In genomic region chr2:217394510-217395351, GRCh38 we compare ENCODE assay signal across 25 cellular contexts.
DNase-seq lines count a peak whose midpoint lies in the region; ATAC-seq, FAIRE-seq and TF ChIP-seq lines count a peak whose summit lies in the region.
"Had no signal": no experiment of that assay in that cellular context is flagged by ENCODE, and none has a peak within 500 bp of the region (broad histone marks: within the 10 kb centered on the region; RNA-seq: fewer than 3 reads in every experiment).

No MANE protein-coding gene starts in this region.

- H3K4me2 ChIP-seq in PC-3 (ENCODE audit: low read length) (no peak overlapping the region), SK-N-SH (no peak overlapping the region)
- H3K4me2 ChIP-seq: neural progenitor cell had no signal

- FAIRE-seq in pancreas (lab: Jason Lieb, UNC), result no peak
- FAIRE-seq: GM19239 had no signal

- TF ChIP-seq RAD21 in SK-N-SH (IDR thresholded peaks at IDR 0.05; ENCODE audit: low read length), result no peak

- no peak overlapping the region for H3K4me3 ChIP-seq in AG10803 (ENCODE audit: low read length)
- no peak overlapping the region for H3K4me3 ChIP-seq in PC-3 (ENCODE audit: low read length)
- no peak overlapping the region for H3K4me3 ChIP-seq in SK-N-SH (ENCODE audit: low read depth in 2 of 2, low read length in 1 of 2)
- H3K4me3 ChIP-seq in pancreas, result no peak overlapping the region
- H3K4me3 ChIP-seq: cardiac muscle cell, HAP-1, neural progenitor cell, SJCRH30, thyroid gland had no signal

- no peak overlapping the region for H2AFZ ChIP-seq in PC-3 (ENCODE audit: low read length)
- no peak overlapping the region for H2AFZ ChIP-seq in SK-N-SH (ENCODE audit: low read depth)
- H2AFZ ChIP-seq: neural progenitor cell had no signal

- H3K9me2 ChIP-seq in PC-3 (replicated peaks; ENCODE audit: low read length) (no peaks in the 10 kb centered on the region), SK-N-SH (no peaks in the 10 kb centered on the region)

- H3K36me3 ChIP-seq in PC-3 (ENCODE audit: low read depth, low read length), result no peaks in the 10 kb centered on the region
- no peaks in the 10 kb centered on the region for H3K36me3 ChIP-seq in SK-N-SH (replicated peaks in 1 of 2; ENCODE audit: control insufficient read depth in 1 of 2, insufficient read depth in 2 of 2, low read length in 1 of 2)
- H3K36me3 ChIP-seq in pancreas, result no peaks in the 10 kb centered on the region
- H3K36me3 ChIP-seq: cardiac muscle cell, HAP-1, neural progenitor cell, SJCRH30, thyroid gland had no signal

- H3K4me1 ChIP-seq in PC-3 (ENCODE audit: insufficient read depth, low read length) (peaks cover 26% of the 10 kb centered on the region), SK-N-SH (ENCODE audit: control insufficient read depth in 1 of 2, insufficient read depth in 2 of 2, low read depth in 1 of 2, low read length in 1 of 2) (no peaks in the 10 kb centered on the region; a peak in 1 of 4 replicates), pancreas (no peaks in the 10 kb centered on the region)
- H3K4me1 ChIP-seq: HAP-1, neural progenitor cell, SJCRH30 had no signal

- intact Hi-C loops in PC-3 (cut with micrococcal nuclease), result no loop called here
- intact Hi-C loops in pancreas (cut with DNase I), result no loop called here

- H4K20me1 ChIP-seq in PC-3 (ENCODE audit: low read length) (no peaks in the 10 kb centered on the region), SK-N-SH (ENCODE audit: insufficient read depth) (no peaks in the 10 kb centered on the region)

- no peak for TF ChIP-seq CTCF in AG10803 (conservative IDR thresholded peaks at IDR 0.05; ENCODE audit: low read length)
- TF ChIP-seq CTCF in PC-3 (conservative IDR thresholded peaks at IDR 0.05; ENCODE audit: low read depth, low read length), result no peak
- TF ChIP-seq CTCF in SK-N-SH (IDR thresholded peaks at IDR 0.05), result no peak
- TF ChIP-seq CTCF in pancreas (IDR thresholded peaks at IDR 0.05), result no peak

- H3K27me3 ChIP-seq in PC-3 (ENCODE audit: low read length) (no peaks in the 10 kb centered on the region), SK-N-SH (ENCODE audit: insufficient read depth) (no peaks in the 10 kb centered on the region), pancreas (no peaks in the 10 kb centered on the region)
- H3K27me3 ChIP-seq: cardiac muscle cell, neural progenitor cell, SJCRH30, thyroid gland had no signal

- POLR2A ChIA-PET in PC-3 (lab: Charles Lee; ENCODE audit: unreplicated experiment) (interaction anchor here (0.7 kb wide), 1 partner anchor 48 kb away, joined by 4 read pairs; no protein-coding TSS in a partner anchor), SK-N-SH (lab: Yijun Ruan, JAX) (no interaction called here)

- H3F3A ChIP-seq in PC-3 (ENCODE audit: low read length, unreplicated experiment), result no peaks in the 10 kb centered on the region
- no peaks in the 10 kb centered on the region for H3F3A ChIP-seq in SK-N-SH (replicated peaks; ENCODE audit: insufficient read depth)

- H3K9ac ChIP-seq in PC-3 (ENCODE audit: low read length), result no peak overlapping the region
- H3K9ac ChIP-seq in SK-N-SH, result no peak overlapping the region
- H3K9ac ChIP-seq: neural progenitor cell had no signal

- no peak for ATAC-seq in PC-3
- ATAC-seq in esophagus mucosa, result peak; percentile 32
- ATAC-seq in GM21529 (IDR thresholded peaks at IDR 0.05; ENCODE audit: unreplicated experiment), result no peak
- ATAC-seq in pancreas, result no peak
- ATAC-seq: stimulated activated effector memory CD8-positive, alpha-beta T cell treated with anti-CD3 and anti-CD28 coated beads, Interleukin-12 subunit alpha, Interleukin-12 subunit beta, amount 100 ng/mL, for 72 hours had no signal

- TF ChIP-seq EP300 in SK-N-SH (IDR thresholded peaks at IDR 0.05; ENCODE audit: borderline replicate concordance in 1 of 2, low read depth in 1 of 2, low read length in 1 of 2), result no peak

- H3K9me3 ChIP-seq in PC-3 (ENCODE audit: low read length) (no peaks in the 10 kb centered on the region), SK-N-SH (no peaks in the 10 kb centered on the region), pancreas (no peaks in the 10 kb centered on the region)
- H3K9me3 ChIP-seq: thyroid gland had no signal

- BruUV-seq in PC-3 (replicated peaks; lab: Mats Ljungman, UMichigan), result no TSS peak

- peak; percentile 73 for DNase-seq in AG10803 (ENCODE audit: low read depth)
- DNase-seq in PC-3, result peak; percentile 55
- DNase-seq in renal cortical epithelial cell (ENCODE audit: low read depth), result peak; percentile 33
- no peak for DNase-seq in SK-N-SH
- no peak for DNase-seq in activated T-cell treated with anti-CD3 and anti-CD28 coated beads, Interleukin-2, amount 50 U/mL, for 48 hours
- no peak for DNase-seq in pancreas
- DNase-seq: activated CD4-positive, CD25-positive, alpha-beta regulatory T cell treated with anti-CD3 and anti-CD28 coated beads, Interleukin-2, amount 50 U/mL, for 72 hours; activated naive CD8-positive, alpha-beta T cell treated with anti-CD3 and anti-CD28 coated beads, Interleukin-2, amount 10 ng/mL, durations not matched to agents 7 days and 5 days; CD8-positive, alpha-beta memory T cell; DND-41; hippocampal formation; Kasumi-1; kidney glomerular epithelial cell; NCI-H1105; NCI-H526; SJCRH30; stimulated activated CD4-positive, alpha-beta T cell treated with anti-CD3 and anti-CD28 coated beads, Interleukin-15, amount 100 ng/mL, for 24 hours; thyroid gland had no signal

- WGBS in SK-N-SH (ENCODE audit: low lambda C conversion rate), result 83% methylated on average over 8 of the region's 8 CpGs
- WGBS in pancreas, 2 donors, result 73 to 81% methylated on average over 8 of the region's 8 CpGs

- CTCF ChIA-PET in PC-3 (lab: Charles Lee), result no interaction called here
- CTCF ChIA-PET in SK-N-SH (lab: Yijun Ruan, JAX), result interaction anchor here (1.5 kb wide), 1 partner anchor 318 kb away, joined by 3 read pairs; no protein-coding TSS in a partner anchor

- H3K27ac ChIP-seq in PC-3 (ENCODE audit: low read length) (no peak overlapping the region), SK-N-SH (ENCODE audit: low read depth in 2 of 2, low read length in 1 of 2) (no peak overlapping the region; a peak in 1 of 4 replicates), pancreas (no peak overlapping the region)
- H3K27ac ChIP-seq: cardiac muscle cell, neural progenitor cell, SJCRH30, thyroid gland had no signal

- no peaks in the 10 kb centered on the region for H3K79me2 ChIP-seq in PC-3 (ENCODE audit: low read length)
- no peaks in the 10 kb centered on the region for H3K79me2 ChIP-seq in SK-N-SH (ENCODE audit: insufficient read depth)

TF ChIP-seq in SK-N-SH, 30 proteins besides CTCF, POLR2A, EP300 and RAD21 (continues in another document):
- TF ChIP-seq IRF3 (IDR thresholded peaks at IDR 0.05; ENCODE audit: low read depth, low read length) (no peak), JUND (IDR thresholded peaks at IDR 0.05) (no peak), RXRA (IDR thresholded peaks at IDR 0.05; ENCODE audit: borderline replicate concordance, low read depth) (no peak), FOXJ3 (CRISPR knock-in tag; IDR thresholded peaks at IDR 0.05) (no peak), NFIC (IDR thresholded peaks at IDR 0.05; ENCODE audit: borderline replicate concordance) (no peak), MAX (IDR thresholded peaks at IDR 0.05; ENCODE audit: low read depth) (no peak), TCF12 (IDR thresholded peaks at IDR 0.05) (no peak), REST (IDR thresholded peaks at IDR 0.05; ENCODE audit: low read depth, low read length) (no peak), RFX5 (IDR thresholded peaks at IDR 0.05; ENCODE audit: low read length) (no peak), FOXM1 (IDR thresholded peaks at IDR 0.05; ENCODE audit: low read depth) (no peak), NRF1 (IDR thresholded peaks at IDR 0.05; ENCODE audit: low read depth, low read length) (no peak), EZH2phosphoT487 (IDR thresholded peaks at IDR 0.05; ENCODE audit: borderline replicate concordance, low read depth) (no peak)

Comparison
In these comparisons a context has a peak if more than half of its experiments do, and no peak if none do; other contexts are left out.
1. DNase-seq: peak in AG10803 (single experiment), PC-3 (single experiment) and renal cortical epithelial cell (single experiment); none in SK-N-SH (single experiment), activated T-cell treated with anti-CD3 and anti-CD28 coated beads, Interleukin-2, amount 50 U/mL, for 48 hours (0 of 2) and pancreas (0 of 6).